Comparison of ENCODE assay signal across 14 cellular contexts in the genomic region with DNA sequence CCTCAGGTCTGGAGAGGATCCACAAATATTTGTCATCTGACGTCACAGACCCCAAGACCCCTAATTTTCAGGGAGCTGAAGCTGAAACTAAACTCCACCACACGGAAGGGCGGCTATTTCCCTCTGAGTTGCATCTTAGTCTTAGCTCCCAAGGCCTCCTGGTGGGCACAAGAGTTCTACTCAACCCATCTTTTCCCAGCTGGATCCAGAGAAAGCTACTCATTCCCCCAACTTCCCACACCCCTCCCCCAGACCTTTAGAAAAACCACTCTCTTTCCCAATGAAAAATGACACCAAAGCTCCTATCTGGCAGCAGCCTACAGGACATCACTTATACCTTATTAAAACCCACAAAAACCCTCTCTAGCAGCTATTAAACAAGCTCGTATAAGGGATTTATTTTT.
"Had no signal": no experiment of that assay in that cellular context is flagged by ENCODE, and none has a peak within 500 bp of the region (broad histone marks: within the 10 kb centered on the region; RNA-seq: fewer than 3 reads in every experiment).

No MANE protein-coding gene starts in this region.

- H3K27ac Mint-ChIP-seq: activated CD4-positive, alpha-beta T cell treated with anti-CD3 and anti-CD28 coated beads, Interleukin-2, amount 10 ng/mL, durations not matched to agents 7 days and 5 days; activated naive CD4-positive, alpha-beta T cell treated with anti-CD3 and anti-CD28 coated beads, Interleukin-2, amount 50 U/mL, for 72 hours; activated T-cell treated with anti-CD3 and anti-CD28 coated beads, Interleukin-2, amount 50 U/mL, for 72 hours; stimulated activated memory B cell treated with anti-CD40 and anti-IgM and Interleukin-4, amounts not matched to agents 10 μg/mL and 1 μg/mL and 100 μg/mL, for 72 hours had no signal

- H3K4me3 Mint-ChIP-seq: activated CD4-positive, alpha-beta T cell treated with anti-CD3 and anti-CD28 coated beads, Interleukin-2, amount 10 ng/mL, durations not matched to agents 7 days and 5 days; activated T-cell treated with anti-CD3 and anti-CD28 coated beads, Interleukin-2, amount 50 U/mL, for 72 hours; neural crest cell; stimulated activated memory B cell treated with anti-CD40 and anti-IgM and Interleukin-4, amounts not matched to agents 10 μg/mL and 1 μg/mL and 100 μg/mL, for 72 hours had no signal

- H3K9me3 ChIP-seq: lower lobe of right lung, ovary, thyroid gland had no signal

- H3K4me1 Mint-ChIP-seq: neural crest cell had no signal

- H3K4me3 ChIP-seq: dorsolateral prefrontal cortex, lower lobe of right lung, ovary, thyroid gland had no signal

- DNase-seq: activated CD4-positive, CD25-positive, alpha-beta regulatory T cell; activated CD8-positive, alpha-beta memory T cell treated with anti-CD3 and anti-CD28 coated beads, Interleukin-2, amount 50 U/mL, for 48 hours; activated gamma-delta T cell; activated T-cell treated with anti-CD3 and anti-CD28 coated beads, Interleukin-2, amount 50 U/mL, for 72 hours; dorsolateral prefrontal cortex; hippocampal formation; left cardiac atrium; lower lobe of right lung; ovary; thyroid gland had no signal

- H3K4me1 ChIP-seq: thyroid gland had no signal

- H3K36me3 ChIP-seq: lower lobe of right lung, ovary, thyroid gland had no signal

- H3K9me3 Mint-ChIP-seq: activated CD4-positive, alpha-beta T cell treated with anti-CD3 and anti-CD28 coated beads, Interleukin-2, amount 10 ng/mL, durations not matched to agents 7 days and 5 days; activated naive CD4-positive, alpha-beta T cell treated with anti-CD3 and anti-CD28 coated beads, Interleukin-2, amount 50 U/mL, for 72 hours; activated T-cell treated with anti-CD3 and anti-CD28 coated beads, Interleukin-2, amount 50 U/mL, for 72 hours; neural crest cell; stimulated activated memory B cell treated with anti-CD40 and anti-IgM and Interleukin-4, amounts not matched to agents 10 μg/mL and 1 μg/mL and 100 μg/mL, for 72 hours had no signal

- H3K36me3 Mint-ChIP-seq: activated naive CD4-positive, alpha-beta T cell treated with anti-CD3 and anti-CD28 coated beads, Interleukin-2, amount 50 U/mL, for 72 hours; stimulated activated memory B cell treated with anti-CD40 and anti-IgM and Interleukin-4, amounts not matched to agents 10 μg/mL and 1 μg/mL and 100 μg/mL, for 72 hours had no signal

- H3K27me3 ChIP-seq: dorsolateral prefrontal cortex, ovary, thyroid gland had no signal

- H3K27me3 Mint-ChIP-seq: activated CD4-positive, alpha-beta T cell treated with anti-CD3 and anti-CD28 coated beads, Interleukin-2, amount 10 ng/mL, durations not matched to agents 7 days and 5 days; stimulated activated memory B cell treated with anti-CD40 and anti-IgM and Interleukin-4, amounts not matched to agents 10 μg/mL and 1 μg/mL and 100 μg/mL, for 72 hours had no signal

- H3K27ac ChIP-seq: dorsolateral prefrontal cortex, lower lobe of right lung, ovary, thyroid gland had no signal

- ATAC-seq: activated T-cell treated with anti-CD3 and anti-CD28 coated beads, Interleukin-2, amount 50 U/mL, for 72 hours; left cardiac atrium; lower lobe of right lung had no signal
